ENCODE assay signal across 8 cellular contexts in genomic region chr20:37007898-37008649, GRCh38. TPM values are rescaled to one million over a fixed set of nuclear protein-coding genes. Genes with fewer than 3 reads are reported as not detected.
DNase-seq lines count a peak whose midpoint lies in the region; TF ChIP-seq lines count a peak whose summit lies in the region.

No MANE protein-coding gene starts in this region.

- peak overlapping the region; percentile 89 for H3K27ac Mint-ChIP-seq in dendritic cell treated with granulocyte-macrophage colony-stimulating factor and Interleukin-4, amounts not matched to agents 40 ng/mL and 50 ng/mL, for 4 days
- H3K27ac Mint-ChIP-seq in osteocyte (ENCODE audit: unreplicated experiment): no peak overlapping the region

- intact Hi-C loops in dendritic cell treated with granulocyte-macrophage colony-stimulating factor and Interleukin-4, amounts not matched to agents 40 ng/mL and 50 ng/mL, for 4 days (cut with micrococcal nuclease): loop anchor here (2.0 kb wide), 1 partner anchor 73 kb away; no protein-coding TSS in a partner anchor

- peak; percentile 52 for TF ChIP-seq CTCF in osteocyte (IDR thresholded peaks at IDR 0.05)

- H3K36me3 Mint-ChIP-seq in dendritic cell treated with granulocyte-macrophage colony-stimulating factor and Interleukin-4, amounts not matched to agents 40 ng/mL and 50 ng/mL, for 4 days (ENCODE audit: low read depth): peaks cover 15% of the 10 kb centered on the region
- H3K36me3 Mint-ChIP-seq in osteocyte (ENCODE audit: unreplicated experiment): peaks cover 8% of the 10 kb centered on the region

- DNase-seq in activated CD8-positive, alpha-beta memory T cell treated with anti-CD3 and anti-CD28 coated beads, Interleukin-2, amount 50 U/mL, for 1 hour (ENCODE audit: extremely low read depth): peak; percentile 8
- no peak for DNase-seq in activated CD8-positive, alpha-beta memory T cell treated with anti-CD3 and anti-CD28 coated beads, Interleukin-2, amount 50 U/mL, for 4 hours
- DNase-seq in NOMO-1 treated with dmso at 0.1 percent for 144 hours (lab: John Stamatoyannopoulos, UW; ENCODE audit: unreplicated experiment): peak; percentile 60
- no peak for DNase-seq in osteocyte (ENCODE audit: extremely low spot score, unreplicated experiment)
- no peak for DNase-seq in ureter (ENCODE audit: low spot score)
- DNase-seq in NCI-H1436 (lab: John Stamatoyannopoulos, UW): no peak
- no peak for DNase-seq in NCI-H226

- peak overlapping the region; percentile 26 for H3K4me3 Mint-ChIP-seq in dendritic cell treated with granulocyte-macrophage colony-stimulating factor and Interleukin-4, amounts not matched to agents 40 ng/mL and 50 ng/mL, for 4 days
- H3K4me3 Mint-ChIP-seq in osteocyte (ENCODE audit: unreplicated experiment): no peak overlapping the region

- H3K27me3 Mint-ChIP-seq in dendritic cell treated with granulocyte-macrophage colony-stimulating factor and Interleukin-4, amounts not matched to agents 40 ng/mL and 50 ng/mL, for 4 days: no peaks in the 10 kb centered on the region
- no peaks in the 10 kb centered on the region for H3K27me3 Mint-ChIP-seq in osteocyte (ENCODE audit: unreplicated experiment)

- no peaks in the 10 kb centered on the region for H3K9me3 Mint-ChIP-seq in dendritic cell treated with granulocyte-macrophage colony-stimulating factor and Interleukin-4, amounts not matched to agents 40 ng/mL and 50 ng/mL, for 4 days
- no peaks in the 10 kb centered on the region for H3K9me3 Mint-ChIP-seq in osteocyte (ENCODE audit: unreplicated experiment)

- H3K4me1 Mint-ChIP-seq in dendritic cell treated with granulocyte-macrophage colony-stimulating factor and Interleukin-4, amounts not matched to agents 40 ng/mL and 50 ng/mL, for 4 days (ENCODE audit: low read depth): peaks cover 34% of the 10 kb centered on the region
- H3K4me1 Mint-ChIP-seq in osteocyte (ENCODE audit: unreplicated experiment): no peaks in the 10 kb centered on the region

RNA-seq across cellular contexts. Expression of gene SAMHD1, which starts 56.6 kb away (rescaled TPM):
- total RNA-seq in osteocyte (16.2 and 19.5 TPM in 2 replicates), ureter (95.4 TPM)

Comparison
In these comparisons a context has a peak if more than half of its experiments do, and no peak if none do; other contexts are left out.
1. DNase-seq: peak in activated CD8-positive, alpha-beta memory T cell treated with anti-CD3 and anti-CD28 coated beads, Interleukin-2, amount 50 U/mL, for 1 hour (single experiment) and NOMO-1 treated with dmso at 0.1 percent for 144 hours (single experiment); none in activated CD8-positive, alpha-beta memory T cell treated with anti-CD3 and anti-CD28 coated beads, Interleukin-2, amount 50 U/mL, for 4 hours (single experiment), osteocyte (single experiment), ureter (single experiment), NCI-H1436 (single experiment) and NCI-H226 (single experiment).